ENCODE assay signal across 18 cellular contexts in the genomic region with DNA sequence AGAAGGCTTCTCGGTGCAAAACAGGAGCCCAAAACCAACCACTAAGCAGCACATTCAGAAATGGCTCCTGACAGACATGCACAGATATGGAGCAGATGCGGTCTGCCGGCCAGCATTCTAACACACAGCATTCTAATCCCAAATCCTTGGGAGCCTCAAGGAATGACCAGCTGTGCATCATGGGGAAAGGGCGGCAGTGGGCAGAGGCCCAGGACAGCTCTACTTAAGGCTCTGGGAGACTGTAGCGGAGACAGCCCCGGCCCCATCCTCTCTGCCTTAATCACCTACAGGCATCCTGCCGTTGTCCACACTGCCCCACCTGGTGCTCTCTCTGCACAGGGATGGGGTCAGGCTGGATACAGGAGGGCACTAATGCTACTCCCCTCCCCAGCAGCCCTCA.
DNase-seq lines count a peak whose midpoint lies in the region; ATAC-seq and TF ChIP-seq lines count a peak whose summit lies in the region.
"Had no signal": no experiment of that assay in that cellular context is flagged by ENCODE, and none has a peak within 500 bp of the region (broad histone marks: within the 10 kb centered on the region; RNA-seq: fewer than 3 reads in every experiment).

No MANE protein-coding gene starts in this region.

- H3K9ac ChIP-seq in neuronal stem cell (ENCODE audit: low read depth, low read length, poor library complexity): no peak overlapping the region
- H3K9ac ChIP-seq: GM23248 had no signal

- H3K14ac ChIP-seq in neuronal stem cell (ENCODE audit: low read length): peak overlapping the region; percentile 17

- H3K27ac Mint-ChIP-seq in glutamatergic neuron (ENCODE audit: unreplicated experiment): no peak overlapping the region
- H3K27ac Mint-ChIP-seq: CD4-positive, alpha-beta memory T cell; HFFc6 had no signal

- H3K23ac ChIP-seq in neuronal stem cell (ENCODE audit: low read depth, low read length, poor library complexity): no peak overlapping the region

- no peak overlapping the region for H4K91ac ChIP-seq in neuronal stem cell (ENCODE audit: low read depth, low read length, poor library complexity)

- no peak overlapping the region for H2AFZ ChIP-seq in neuronal stem cell (ENCODE audit: low read length)
- H2AFZ ChIP-seq: GM23248 had no signal

- H3K4me3 ChIP-seq in neuronal stem cell (ENCODE audit: low read length in 2 of 2) (no peak overlapping the region), upper lobe of right lung (no peak overlapping the region), esophagus muscularis mucosa (no peak overlapping the region)
- H3K4me3 ChIP-seq: GM23248, HAP-1 had no signal

- ATAC-seq in upper lobe of right lung: peak; percentile 14

- no peak overlapping the region for H2BK15ac ChIP-seq in neuronal stem cell (ENCODE audit: low read length)

- intact Hi-C loops in upper lobe of right lung (cut with DNase I) (no loop called here), esophagus muscularis mucosa (cut with DNase I) (no loop called here)

- no peak overlapping the region for H2BK12ac ChIP-seq in neuronal stem cell (ENCODE audit: low read length)

- H2BK120ac ChIP-seq in neuronal stem cell (ENCODE audit: low read depth, low read length): no peak overlapping the region

- no peaks in the 10 kb centered on the region for H3K36me3 Mint-ChIP-seq in glutamatergic neuron (ENCODE audit: unreplicated experiment)

- H3K4me1 ChIP-seq in neuronal stem cell (ENCODE audit: control insufficient read depth in 2 of 2, insufficient read depth in 1 of 2, low read depth in 1 of 2, low read length in 2 of 2): peaks cover 0 to 4% of the 10 kb centered on the region in 2 donors
- H3K4me1 ChIP-seq in upper lobe of right lung: no peaks in the 10 kb centered on the region
- no peaks in the 10 kb centered on the region for H3K4me1 ChIP-seq in esophagus muscularis mucosa
- H3K4me1 ChIP-seq: HAP-1 had no signal

- H4K8ac ChIP-seq in neuronal stem cell (ENCODE audit: low read depth, low read length): no peak overlapping the region

- H3K9me3 ChIP-seq in neuronal stem cell (replicated peaks in 1 of 2; ENCODE audit: control insufficient read depth in 2 of 2, insufficient read depth in 1 of 2, low read depth in 1 of 2, low read length in 2 of 2) (no peaks in the 10 kb centered on the region), upper lobe of right lung (no peaks in the 10 kb centered on the region), esophagus muscularis mucosa (no peaks in the 10 kb centered on the region)
- H3K9me3 ChIP-seq: HAP-1 had no signal

- no CpG with 5 or more reads among the region's 7 CpGs for WGBS in neuronal stem cell (ENCODE audit: extremely low coverage in 2 of 2, insufficient read length in 2 of 2, insufficient replicate concordance in 1 of 2), 2 donors
- whole genome bisulfite sequencing in esophagus muscularis mucosa: 70% methylated on average over 7 of the region's 7 CpGs

- H2AK5ac ChIP-seq in neuronal stem cell (ENCODE audit: low read depth, low read length): no peak overlapping the region

- H3K4me3 Mint-ChIP-seq in glutamatergic neuron (ENCODE audit: unreplicated experiment): no peak overlapping the region
- H3K4me3 Mint-ChIP-seq: CD4-positive, alpha-beta memory T cell; HFFc6 had no signal

- H3K36me3 ChIP-seq in neuronal stem cell (replicated peaks in 1 of 2; ENCODE audit: control insufficient read depth in 2 of 2, insufficient read depth in 2 of 2, low read length in 2 of 2) (no peaks in the 10 kb centered on the region), upper lobe of right lung (no peaks in the 10 kb centered on the region), esophagus muscularis mucosa (no peaks in the 10 kb centered on the region)
- H3K36me3 ChIP-seq: HAP-1 had no signal

- no peaks in the 10 kb centered on the region for H3K27me3 ChIP-seq in neuronal stem cell (ENCODE audit: control insufficient read depth in 3 of 3, insufficient read depth in 3 of 3, low read depth in 1 of 3, low read length in 3 of 3)
- no peaks in the 10 kb centered on the region for H3K27me3 ChIP-seq in upper lobe of right lung
- no peaks in the 10 kb centered on the region for H3K27me3 ChIP-seq in esophagus muscularis mucosa

- no peak overlapping the region for H3K4ac ChIP-seq in neuronal stem cell (ENCODE audit: low read length)

- DNase-seq in NCI-H82 treated with DMSO at 0.1 percent for 48 hours (lab: John Stamatoyannopoulos, UW; ENCODE audit: unreplicated experiment): peak; percentile 6
- peak; percentile 55 for DNase-seq in islet precursor cell
- DNase-seq in neuronal stem cell (ENCODE audit: low spot score): no peak
- no peak for DNase-seq in upper lobe of right lung
- no peak for DNase-seq in cortex of kidney (lab: John Stamatoyannopoulos, UW)
- DNase-seq in H4 (ENCODE audit: low spot score): no peak
- DNase-seq in esophagus muscularis mucosa (ENCODE audit: extremely low spot score): no peak
- no peak for DNase-seq in glutamatergic neuron
- DNase-seq: C1 segment of cervical spinal cord; Calu3; CD4-positive, alpha-beta memory T cell; COR-L47; DMS53; DMS79 treated with DMSO at 0.1 percent for 48 hours; GF-D8; GM23248; HFFc6 had no signal

- no peak overlapping the region for H3K18ac ChIP-seq in neuronal stem cell (ENCODE audit: low read length)

- no peak overlapping the region for H2BK5ac ChIP-seq in neuronal stem cell (ENCODE audit: low read length)

- peaks cover 2% of the 10 kb centered on the region for H3K9me3 Mint-ChIP-seq in glutamatergic neuron (ENCODE audit: unreplicated experiment)

- TF ChIP-seq POLR2A in esophagus muscularis mucosa (IDR thresholded peaks at IDR 0.05; ENCODE audit: low read depth): no peak

- H3K4me1 Mint-ChIP-seq in glutamatergic neuron (ENCODE audit: low read depth, unreplicated experiment): peaks cover 2% of the 10 kb centered on the region
- H3K4me1 Mint-ChIP-seq: CD4-positive, alpha-beta memory T cell had no signal

- H3K79me1 ChIP-seq in neuronal stem cell (ENCODE audit: low read depth, low read length): no peaks in the 10 kb centered on the region

- H3K4me2 ChIP-seq in neuronal stem cell (ENCODE audit: insufficient read depth, low read length, poor library complexity, severe bottlenecking): no peak overlapping the region

- H3K27ac ChIP-seq in neuronal stem cell (replicated peaks; ENCODE audit: low read length) (no peak overlapping the region), upper lobe of right lung (no peak overlapping the region), esophagus muscularis mucosa (replicated peaks in 1 of 4) (no peak overlapping the region)
- H3K27ac ChIP-seq: GM23248 had no signal

- no peak for TF ChIP-seq EP300 in esophagus muscularis mucosa (IDR thresholded peaks at IDR 0.05)

- no peak for TF ChIP-seq CTCF in upper lobe of right lung (IDR thresholded peaks at IDR 0.05)
- no peak for TF ChIP-seq CTCF in esophagus muscularis mucosa (IDR thresholded peaks at IDR 0.05)
- no peak for TF ChIP-seq CTCF in glutamatergic neuron (IDR thresholded peaks at IDR 0.05; ENCODE audit: partially characterized antibody, unreplicated experiment)

- peaks cover 2% of the 10 kb centered on the region for H3K27me3 Mint-ChIP-seq in glutamatergic neuron (ENCODE audit: unreplicated experiment)
- H3K27me3 Mint-ChIP-seq: CD4-positive, alpha-beta memory T cell had no signal

Comparison
In these comparisons a context has a peak if more than half of its experiments do, and no peak if none do; other contexts are left out.
1. DNase-seq: peak in NCI-H82 treated with DMSO at 0.1 percent for 48 hours (single experiment) and islet precursor cell (single experiment); none in neuronal stem cell (single experiment), upper lobe of right lung (single experiment), cortex of kidney (single experiment), H4 (single experiment), esophagus muscularis mucosa (single experiment) and glutamatergic neuron (single experiment).